ENCODE assay signal across 10 cellular contexts in genomic region chr10:84204122-84204521, GRCh38. TPM values are rescaled to one million over a fixed set of nuclear protein-coding genes. Genes with fewer than 3 reads are reported as not detected.
DNase-seq lines count a peak whose midpoint lies in the region; ATAC-seq and TF ChIP-seq lines count a peak whose summit lies in the region.
"Had no signal": no experiment of that assay in that cellular context is flagged by ENCODE, and none has a peak within 500 bp of the region (broad histone marks: within the 10 kb centered on the region; RNA-seq: fewer than 3 reads in every experiment).

No MANE protein-coding gene starts in this region.

- H3K4me3 ChIP-seq in astrocyte of the spinal cord (ENCODE audit: low read depth, low read length) = no peak overlapping the region

- H3K4me1 Mint-ChIP-seq in activated CD4-positive, alpha-beta T cell treated with anti-CD3 and anti-CD28 coated beads for 36 hours = no peaks in the 10 kb centered on the region
- peaks cover 6% of the 10 kb centered on the region for H3K4me1 Mint-ChIP-seq in stimulated activated memory B cell treated with anti-CD40 and anti-IgM and Interleukin-4, amounts not matched to agents 10 μg/mL and 1 μg/mL and 100 μg/mL, for 72 hours
- H3K4me1 Mint-ChIP-seq: CD4-positive, CD25-positive, alpha-beta regulatory T cell; immature natural killer cell had no signal

- DNase-seq in activated CD4-positive, alpha-beta T cell treated with anti-CD3 and anti-CD28 coated beads for 36 hours = no peak
- no peak for DNase-seq in activated CD4-positive, alpha-beta T cell treated with anti-CD3 and anti-CD28 coated beads for 1 hour
- DNase-seq in astrocyte of the spinal cord (ENCODE audit: low read depth, low spot score) (no peak), NCI-H2029 treated with DMSO at 0.1 percent for 48 hours (lab: John Stamatoyannopoulos, UW) (no peak), DMS153 (lab: John Stamatoyannopoulos, UW) (no peak)
- DNase-seq in stimulated activated CD4-positive, alpha-beta T cell treated with anti-CD3 and anti-CD28 coated beads, Interleukin-1b, Interleukin-23, amount 100 ng/mL, for 48 hours = no peak
- DNase-seq: CD4-positive, CD25-positive, alpha-beta regulatory T cell had no signal

- intact Hi-C loops in activated CD4-positive, alpha-beta T cell treated with anti-CD3 and anti-CD28 coated beads for 36 hours (cut with DNase I, micrococcal nuclease) = loop anchor here in 1 of 2 experiments (2.0 kb wide), 1 partner anchor 47 kb away; no protein-coding TSS in a partner anchor

- POLR2A ChIA-PET in activated CD4-positive, alpha-beta T cell treated with anti-CD3 and anti-CD28 coated beads for 36 hours (lab: Charles Lee) = no interaction called here

- no peaks in the 10 kb centered on the region for H3K9me3 Mint-ChIP-seq in activated CD4-positive, alpha-beta T cell treated with anti-CD3 and anti-CD28 coated beads for 36 hours (ENCODE audit: low read depth)
- H3K9me3 Mint-ChIP-seq in stimulated activated memory B cell treated with anti-CD40 and anti-IgM and Interleukin-4, amounts not matched to agents 10 μg/mL and 1 μg/mL and 100 μg/mL, for 72 hours = no peaks in the 10 kb centered on the region
- H3K9me3 Mint-ChIP-seq: immature natural killer cell had no signal

- H3K36me3 Mint-ChIP-seq in activated CD4-positive, alpha-beta T cell treated with anti-CD3 and anti-CD28 coated beads for 36 hours (ENCODE audit: low read depth) = no peaks in the 10 kb centered on the region
- no peaks in the 10 kb centered on the region for H3K36me3 Mint-ChIP-seq in stimulated activated memory B cell treated with anti-CD40 and anti-IgM and Interleukin-4, amounts not matched to agents 10 μg/mL and 1 μg/mL and 100 μg/mL, for 72 hours
- H3K36me3 Mint-ChIP-seq: CD4-positive, CD25-positive, alpha-beta regulatory T cell had no signal

- peak; percentile 35 for TF ChIP-seq CTCF in astrocyte of the spinal cord (IDR thresholded peaks at IDR 0.05; ENCODE audit: low read depth, low read length)

- in situ Hi-C loops in astrocyte of the spinal cord (cut with HindIII; ENCODE audit: low sequenced_read_pairs) = no loop called here

- H3K4me3 Mint-ChIP-seq in activated CD4-positive, alpha-beta T cell treated with anti-CD3 and anti-CD28 coated beads for 36 hours = no peak overlapping the region
- no peak overlapping the region for H3K4me3 Mint-ChIP-seq in stimulated activated memory B cell treated with anti-CD40 and anti-IgM and Interleukin-4, amounts not matched to agents 10 μg/mL and 1 μg/mL and 100 μg/mL, for 72 hours
- H3K4me3 Mint-ChIP-seq: CD4-positive, CD25-positive, alpha-beta regulatory T cell; immature natural killer cell had no signal

- CTCF ChIA-PET in activated CD4-positive, alpha-beta T cell treated with anti-CD3 and anti-CD28 coated beads for 36 hours (lab: Charles Lee) = interaction anchor here (0.5 to 6.7 kb wide), 2 partner anchors 56 to 300 kb away, joined by 3 to 68 read pairs; no protein-coding TSS in a partner anchor

- H3K27ac Mint-ChIP-seq in activated CD4-positive, alpha-beta T cell treated with anti-CD3 and anti-CD28 coated beads for 36 hours = no peak overlapping the region
- no peak overlapping the region for H3K27ac Mint-ChIP-seq in stimulated activated memory B cell treated with anti-CD40 and anti-IgM and Interleukin-4, amounts not matched to agents 10 μg/mL and 1 μg/mL and 100 μg/mL, for 72 hours
- H3K27ac Mint-ChIP-seq: CD4-positive, CD25-positive, alpha-beta regulatory T cell had no signal

- ATAC-seq in activated CD4-positive, alpha-beta T cell treated with anti-CD3 and anti-CD28 coated beads for 36 hours = peak; percentile 30
- ATAC-seq in HG03159 (IDR thresholded peaks at IDR 0.05; ENCODE audit: unreplicated experiment) = peak; percentile 44
- peak; percentile 44 for ATAC-seq in stimulated activated memory B cell treated with anti-CD40 and anti-IgM and Interleukin-4, amounts not matched to agents 10 μg/mL and 1 μg/mL and 100 μg/mL, for 72 hours

- H3K27me3 Mint-ChIP-seq in activated CD4-positive, alpha-beta T cell treated with anti-CD3 and anti-CD28 coated beads for 36 hours = peaks cover 2% of the 10 kb centered on the region
- H3K27me3 Mint-ChIP-seq in stimulated activated memory B cell treated with anti-CD40 and anti-IgM and Interleukin-4, amounts not matched to agents 10 μg/mL and 1 μg/mL and 100 μg/mL, for 72 hours = peaks cover 22% of the 10 kb centered on the region

RNA-seq across cellular contexts. Expression of gene CDHR1, which starts 9.8 kb away (rescaled TPM):
- total RNA-seq in activated CD4-positive, alpha-beta T cell treated with anti-CD3 and anti-CD28 coated beads for 36 hours = 1 to 10 TPM in 1 of 2 experiments, under 1 TPM in 1; 0.62 to 1.1 TPM

RNA-seq across cellular contexts. Expression of gene LRIT2, which starts 21.2 kb away (rescaled TPM):
- not detected for total RNA-seq in activated CD4-positive, alpha-beta T cell treated with anti-CD3 and anti-CD28 coated beads for 36 hours
- total RNA-seq: CD4-positive, CD25-positive, alpha-beta regulatory T cell had no signal

RNA-seq across cellular contexts. Expression of gene GPR15LG, which starts 30.5 kb away (rescaled TPM):
- total RNA-seq in activated CD4-positive, alpha-beta T cell treated with anti-CD3 and anti-CD28 coated beads for 36 hours = not detected
- total RNA-seq: CD4-positive, CD25-positive, alpha-beta regulatory T cell had no signal

RNA-seq across cellular contexts. Expression of gene LRIT1, which starts 37.2 kb away (rescaled TPM):
- total RNA-seq in activated CD4-positive, alpha-beta T cell treated with anti-CD3 and anti-CD28 coated beads for 36 hours = not detected
- total RNA-seq: CD4-positive, CD25-positive, alpha-beta regulatory T cell had no signal

RNA-seq across cellular contexts. Expression of gene RGR, which starts 40.7 kb away (rescaled TPM):
- not detected for total RNA-seq in activated CD4-positive, alpha-beta T cell treated with anti-CD3 and anti-CD28 coated beads for 36 hours
- total RNA-seq: CD4-positive, CD25-positive, alpha-beta regulatory T cell had no signal
